Comparison of ENCODE assay signal across 1 cellular context in the genomic region with DNA sequence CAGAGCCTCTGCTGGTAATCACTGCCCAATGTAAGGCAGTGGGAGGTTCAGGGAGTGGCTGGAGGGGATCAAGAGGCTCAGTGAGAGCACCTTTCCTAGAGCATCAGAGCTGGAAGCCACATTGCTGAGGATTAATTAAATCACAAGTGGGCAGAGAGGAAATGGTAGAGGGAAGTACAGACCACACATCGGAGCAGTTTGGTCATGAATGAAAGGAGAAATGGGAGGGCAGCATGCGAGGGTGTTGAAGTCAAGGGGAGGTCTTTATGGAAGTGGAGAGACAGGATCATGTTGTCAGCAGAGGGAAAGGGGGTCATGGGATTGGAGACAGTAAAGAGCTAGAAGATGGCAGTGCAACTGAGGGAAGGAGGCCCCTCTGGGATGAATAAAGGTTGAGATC.
TF ChIP-seq lines count a peak whose summit lies in the region.

No MANE protein-coding gene starts in this region.

TF ChIP-seq in GM12878, 131 proteins besides CTCF, POLR2A, EP300 and RAD21:
- TF ChIP-seq SMAD5 (IDR thresholded peaks at IDR 0.05; ENCODE audit: low read depth) (no peak), SPI1 (IDR thresholded peaks at IDR 0.05; ENCODE audit: borderline replicate concordance, insufficient read depth, low read depth, low read length) (peak; percentile 2; the same call in 1 of the 2 replicates)
- TF ChIP-seq, protein P1, sequence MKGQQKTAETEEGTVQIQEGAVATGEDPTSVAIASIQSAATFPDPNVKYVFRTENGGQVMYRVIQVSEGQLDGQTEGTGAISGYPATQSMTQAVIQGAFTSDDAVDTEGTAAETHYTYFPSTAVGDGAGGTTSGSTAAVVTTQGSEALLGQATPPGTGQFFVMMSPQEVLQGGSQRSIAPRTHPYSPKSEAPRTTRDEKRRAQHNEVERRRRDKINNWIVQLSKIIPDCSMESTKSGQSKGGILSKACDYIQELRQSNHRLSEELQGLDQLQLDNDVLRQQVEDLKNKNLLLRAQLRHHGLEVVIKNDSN (IDR thresholded peaks at IDR 0.05; ENCODE audit: borderline replicate concordance, extremely low read length, insufficient read depth, low read depth, low read length) = no peak
